ENCODE assay signal across 1 cellular context in the genomic region with DNA sequence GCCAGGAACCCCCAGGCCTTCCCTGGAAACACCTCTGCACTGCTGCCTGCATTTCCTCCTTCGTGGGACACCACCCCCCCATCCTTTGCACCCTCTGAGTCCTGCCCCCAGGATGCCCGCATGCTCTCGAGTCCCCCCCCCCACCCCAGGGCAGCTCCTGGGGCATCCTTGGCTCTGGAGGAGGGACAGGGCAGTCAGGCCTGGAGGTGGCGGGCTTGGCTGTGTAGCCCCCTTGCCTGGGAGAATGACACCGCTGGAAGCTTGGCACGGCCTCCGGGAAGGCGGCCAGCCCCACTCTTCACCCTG.
TF ChIP-seq lines count a peak whose summit lies in the region.

No MANE protein-coding gene starts in this region.

TF ChIP-seq in HepG2, 621 proteins besides CTCF, POLR2A, EP300 and RAD21 (continued from another document):
- TF ChIP-seq ELF4 (CRISPR knock-in tag; IDR thresholded peaks at IDR 0.05; ENCODE audit: borderline replicate concordance) (no peak), MTF1 (CRISPR knock-in tag; IDR thresholded peaks at IDR 0.05) (no peak), NR2F2 (IDR thresholded peaks at IDR 0.05; ENCODE audit: borderline replicate concordance, low read depth) (peak; percentile 40; the same call in 1 of the 2 replicates), HDAC2 (CRISPR knock-in tag; IDR thresholded peaks at IDR 0.05) (no peak), ZFP36L1 (CRISPR knock-in tag; IDR thresholded peaks at IDR 0.05) (no peak), ZNF20 (CRISPR knock-in tag; IDR thresholded peaks at IDR 0.05) (no peak), ZNF10 (CRISPR knock-in tag; IDR thresholded peaks at IDR 0.05; ENCODE audit: borderline replicate concordance, low read depth) (no peak), ZNF572 (CRISPR knock-in tag; IDR thresholded peaks at IDR 0.05) (0 out of 2 replicates have a peak, but pooled peaks have one; percentile 19), ARID2 (CRISPR knock-in tag; IDR thresholded peaks at IDR 0.05; ENCODE audit: borderline replicate concordance) (no peak), ASH2L (IDR thresholded peaks at IDR 0.05; ENCODE audit: insufficient read length, low read depth, low read length) (no peak), IKZF4 (CRISPR knock-in tag; IDR thresholded peaks at IDR 0.05; ENCODE audit: borderline replicate concordance, low read depth, not compliant biosample characterization) (no peak), KDM5B (CRISPR knock-in tag; IDR thresholded peaks at IDR 0.05; ENCODE audit: borderline replicate concordance) (no peak)
- TF ChIP-seq, protein P1, sequence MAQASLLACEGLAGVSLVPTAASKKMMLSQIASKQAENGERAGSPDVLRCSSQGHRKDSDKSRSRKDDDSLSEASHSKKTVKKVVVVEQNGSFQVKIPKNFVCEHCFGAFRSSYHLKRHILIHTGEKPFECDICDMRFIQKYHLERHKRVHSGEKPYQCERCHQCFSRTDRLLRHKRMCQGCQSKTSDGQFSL (CRISPR knock-in tag; IDR thresholded peaks at IDR 0.05): peak; percentile 33; the same call in 1 of the 2 replicates
- TF ChIP-seq, protein P2, sequence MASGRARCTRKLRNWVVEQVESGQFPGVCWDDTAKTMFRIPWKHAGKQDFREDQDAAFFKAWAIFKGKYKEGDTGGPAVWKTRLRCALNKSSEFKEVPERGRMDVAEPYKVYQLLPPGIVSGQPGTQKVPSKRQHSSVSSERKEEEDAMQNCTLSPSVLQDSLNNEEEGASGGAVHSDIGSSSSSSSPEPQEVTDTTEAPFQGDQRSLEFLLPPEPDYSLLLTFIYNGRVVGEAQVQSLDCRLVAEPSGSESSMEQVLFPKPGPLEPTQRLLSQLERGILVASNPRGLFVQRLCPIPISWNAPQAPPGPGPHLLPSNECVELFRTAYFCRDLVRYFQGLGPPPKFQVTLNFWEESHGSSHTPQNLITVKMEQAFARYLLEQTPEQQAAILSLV (CRISPR knock-in tag; IDR thresholded peaks at IDR 0.05; ENCODE audit: borderline replicate concordance): no peak
